Comparison of ENCODE assay signal across 2 cellular contexts in genomic region chr17:50280068-50280467, GRCh38.
TF ChIP-seq lines count a peak whose summit lies in the region.

No MANE protein-coding gene starts in this region.

TF ChIP-seq in HEK293, 187 proteins besides CTCF, POLR2A, EP300 and RAD21 (continued from another document and continues in another):
- TF ChIP-seq, protein P1, sequence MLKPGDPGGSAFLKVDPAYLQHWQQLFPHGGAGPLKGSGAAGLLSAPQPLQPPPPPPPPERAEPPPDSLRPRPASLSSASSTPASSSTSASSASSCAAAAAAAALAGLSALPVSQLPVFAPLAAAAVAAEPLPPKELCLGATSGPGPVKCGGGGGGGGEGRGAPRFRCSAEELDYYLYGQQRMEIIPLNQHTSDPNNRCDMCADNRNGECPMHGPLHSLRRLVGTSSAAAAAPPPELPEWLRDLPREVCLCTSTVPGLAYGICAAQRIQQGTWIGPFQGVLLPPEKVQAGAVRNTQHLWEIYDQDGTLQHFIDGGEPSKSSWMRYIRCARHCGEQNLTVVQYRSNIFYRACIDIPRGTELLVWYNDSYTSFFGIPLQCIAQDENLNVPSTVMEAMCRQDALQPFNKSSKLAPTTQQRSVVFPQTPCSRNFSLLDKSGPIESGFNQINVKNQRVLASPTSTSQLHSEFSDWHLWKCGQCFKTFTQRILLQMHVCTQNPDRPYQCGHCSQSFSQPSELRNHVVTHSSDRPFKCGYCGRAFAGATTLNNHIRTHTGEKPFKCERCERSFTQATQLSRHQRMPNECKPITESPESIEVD (tag by site-specific recombination; IDR thresholded peaks at IDR 0.05): no peak
- TF ChIP-seq OSR2 (tag by site-specific recombination; IDR thresholded peaks at IDR 0.05) (no peak), ZNF155 (tag by site-specific recombination; IDR thresholded peaks at IDR 0.05) (no peak), PRDM1 (tag by site-specific recombination; IDR thresholded peaks at IDR 0.05) (no peak), EGR2 (tag by site-specific recombination; IDR thresholded peaks at IDR 0.05; ENCODE audit: low read depth) (peak; percentile 37; the same call in 1 of the 2 replicates), PATZ1 (tag by site-specific recombination; IDR thresholded peaks at IDR 0.05) (no peak), GLI2 (tag by site-specific recombination; IDR thresholded peaks at IDR 0.05; ENCODE audit: borderline replicate concordance, low read depth) (no peak), REPIN1 (tag by site-specific recombination; IDR thresholded peaks at IDR 0.05; ENCODE audit: low read depth) (no peak), SETDB1 (IDR thresholded peaks at IDR 0.05; ENCODE audit: insufficient read length, low read length) (no peak), MEIS1 (CRISPR knock-in tag; IDR thresholded peaks at IDR 0.05; ENCODE audit: borderline replicate concordance) (no peak), ZNF341 (tag by site-specific recombination; IDR thresholded peaks at IDR 0.05; ENCODE audit: low read depth) (peak; percentile 21; the same call in 1 of the 2 replicates), ZNF350 (tag by site-specific recombination; IDR thresholded peaks at IDR 0.05) (no peak), ZNF776 (tag by site-specific recombination; IDR thresholded peaks at IDR 0.05; ENCODE audit: borderline replicate concordance) (no peak)
- TF ChIP-seq, protein P2, sequence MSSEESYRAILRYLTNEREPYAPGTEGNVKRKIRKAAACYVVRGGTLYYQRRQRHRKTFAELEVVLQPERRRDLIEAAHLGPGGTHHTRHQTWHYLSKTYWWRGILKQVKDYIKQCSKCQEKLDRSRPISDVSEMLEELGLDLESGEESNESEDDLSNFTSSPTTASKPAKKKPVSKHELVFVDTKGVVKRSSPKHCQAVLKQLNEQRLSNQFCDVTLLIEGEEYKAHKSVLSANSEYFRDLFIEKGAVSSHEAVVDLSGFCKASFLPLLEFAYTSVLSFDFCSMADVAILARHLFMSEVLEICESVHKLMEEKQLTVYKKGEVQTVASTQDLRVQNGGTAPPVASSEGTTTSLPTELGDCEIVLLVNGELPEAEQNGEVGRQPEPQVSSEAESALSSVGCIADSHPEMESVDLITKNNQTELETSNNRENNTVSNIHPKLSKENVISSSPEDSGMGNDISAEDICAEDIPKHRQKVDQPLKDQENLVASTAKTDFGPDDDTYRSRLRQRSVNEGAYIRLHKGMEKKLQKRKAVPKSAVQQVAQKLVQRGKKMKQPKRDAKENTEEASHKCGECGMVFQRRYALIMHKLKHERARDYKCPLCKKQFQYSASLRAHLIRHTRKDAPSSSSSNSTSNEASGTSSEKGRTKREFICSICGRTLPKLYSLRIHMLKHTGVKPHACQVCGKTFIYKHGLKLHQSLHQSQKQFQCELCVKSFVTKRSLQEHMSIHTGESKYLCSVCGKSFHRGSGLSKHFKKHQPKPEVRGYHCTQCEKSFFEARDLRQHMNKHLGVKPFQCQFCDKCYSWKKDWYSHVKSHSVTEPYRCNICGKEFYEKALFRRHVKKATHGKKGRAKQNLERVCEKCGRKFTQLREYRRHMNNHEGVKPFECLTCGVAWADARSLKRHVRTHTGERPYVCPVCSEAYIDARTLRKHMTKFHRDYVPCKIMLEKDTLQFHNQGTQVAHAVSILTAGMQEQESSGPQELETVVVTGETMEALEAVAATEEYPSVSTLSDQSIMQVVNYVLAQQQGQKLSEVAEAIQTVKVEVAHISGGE (tag by site-specific recombination; conservative IDR thresholded peaks at IDR 0.05; ENCODE audit: low read depth): no peak
- TF ChIP-seq, protein P3, sequence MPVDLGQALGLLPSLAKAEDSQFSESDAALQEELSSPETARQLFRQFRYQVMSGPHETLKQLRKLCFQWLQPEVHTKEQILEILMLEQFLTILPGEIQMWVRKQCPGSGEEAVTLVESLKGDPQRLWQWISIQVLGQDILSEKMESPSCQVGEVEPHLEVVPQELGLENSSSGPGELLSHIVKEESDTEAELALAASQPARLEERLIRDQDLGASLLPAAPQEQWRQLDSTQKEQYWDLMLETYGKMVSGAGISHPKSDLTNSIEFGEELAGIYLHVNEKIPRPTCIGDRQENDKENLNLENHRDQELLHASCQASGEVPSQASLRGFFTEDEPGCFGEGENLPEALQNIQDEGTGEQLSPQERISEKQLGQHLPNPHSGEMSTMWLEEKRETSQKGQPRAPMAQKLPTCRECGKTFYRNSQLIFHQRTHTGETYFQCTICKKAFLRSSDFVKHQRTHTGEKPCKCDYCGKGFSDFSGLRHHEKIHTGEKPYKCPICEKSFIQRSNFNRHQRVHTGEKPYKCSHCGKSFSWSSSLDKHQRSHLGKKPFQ (tag by site-specific recombination; IDR thresholded peaks at IDR 0.05): no peak
- TF ChIP-seq, protein P4, sequence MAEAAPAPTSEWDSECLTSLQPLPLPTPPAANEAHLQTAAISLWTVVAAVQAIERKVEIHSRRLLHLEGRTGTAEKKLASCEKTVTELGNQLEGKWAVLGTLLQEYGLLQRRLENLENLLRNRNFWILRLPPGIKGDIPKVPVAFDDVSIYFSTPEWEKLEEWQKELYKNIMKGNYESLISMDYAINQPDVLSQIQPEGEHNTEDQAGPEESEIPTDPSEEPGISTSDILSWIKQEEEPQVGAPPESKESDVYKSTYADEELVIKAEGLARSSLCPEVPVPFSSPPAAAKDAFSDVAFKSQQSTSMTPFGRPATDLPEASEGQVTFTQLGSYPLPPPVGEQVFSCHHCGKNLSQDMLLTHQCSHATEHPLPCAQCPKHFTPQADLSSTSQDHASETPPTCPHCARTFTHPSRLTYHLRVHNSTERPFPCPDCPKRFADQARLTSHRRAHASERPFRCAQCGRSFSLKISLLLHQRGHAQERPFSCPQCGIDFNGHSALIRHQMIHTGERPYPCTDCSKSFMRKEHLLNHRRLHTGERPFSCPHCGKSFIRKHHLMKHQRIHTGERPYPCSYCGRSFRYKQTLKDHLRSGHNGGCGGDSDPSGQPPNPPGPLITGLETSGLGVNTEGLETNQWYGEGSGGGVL (tag by site-specific recombination; IDR thresholded peaks at IDR 0.05): no peak

TF ChIP-seq in GM12878, 131 proteins besides CTCF, POLR2A, EP300 and RAD21 (continued from another document):
- TF ChIP-seq, protein P5, sequence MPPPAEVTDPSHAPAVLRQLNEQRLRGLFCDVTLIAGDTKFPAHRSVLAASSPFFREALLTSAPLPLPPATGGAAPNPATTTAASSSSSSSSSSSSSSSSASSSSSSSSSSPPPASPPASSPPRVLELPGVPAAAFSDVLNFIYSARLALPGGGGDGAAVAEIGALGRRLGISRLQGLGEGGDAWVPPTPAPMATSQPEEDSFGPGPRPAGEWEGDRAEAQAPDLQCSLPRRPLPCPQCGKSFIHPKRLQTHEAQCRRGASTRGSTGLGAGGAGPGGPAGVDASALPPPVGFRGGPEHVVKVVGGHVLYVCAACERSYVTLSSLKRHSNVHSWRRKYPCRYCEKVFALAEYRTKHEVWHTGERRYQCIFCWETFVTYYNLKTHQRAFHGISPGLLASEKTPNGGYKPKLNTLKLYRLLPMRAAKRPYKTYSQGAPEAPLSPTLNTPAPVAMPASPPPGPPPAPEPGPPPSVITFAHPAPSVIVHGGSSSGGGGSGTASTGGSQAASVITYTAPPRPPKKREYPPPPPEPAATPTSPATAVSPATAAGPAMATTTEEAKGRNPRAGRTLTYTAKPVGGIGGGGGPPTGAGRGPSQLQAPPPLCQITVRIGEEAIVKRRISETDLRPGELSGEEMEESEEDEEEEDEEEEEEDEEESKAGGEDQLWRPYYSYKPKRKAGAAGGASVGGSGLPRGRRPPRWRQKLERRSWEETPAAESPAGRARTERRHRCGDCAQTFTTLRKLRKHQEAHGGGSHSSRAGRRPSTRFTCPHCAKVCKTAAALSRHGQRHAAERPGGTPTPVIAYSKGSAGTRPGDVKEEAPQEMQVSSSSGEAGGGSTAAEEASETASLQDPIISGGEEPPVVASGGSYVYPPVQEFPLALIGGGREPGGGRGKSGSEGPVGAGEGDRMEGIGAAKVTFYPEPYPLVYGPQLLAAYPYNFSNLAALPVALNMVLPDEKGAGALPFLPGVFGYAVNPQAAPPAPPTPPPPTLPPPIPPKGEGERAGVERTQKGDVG (CRISPR knock-in tag; IDR thresholded peaks at IDR 0.05): no peak
TF ChIP-seq in GM12878: peak in this region for 2.
